Comparison of ENCODE assay signal across 26 cellular contexts in genomic region chr3:16236030-16236639, GRCh38.
"Had no signal": no experiment of that assay in that cellular context is flagged by ENCODE, and none has a peak within 500 bp of the region (broad histone marks: within the 10 kb centered on the region; RNA-seq: fewer than 3 reads in every experiment).

No MANE protein-coding gene starts in this region.

- H3K4me3 ChIP-seq: ascending aorta, coronary artery, esophagus muscularis mucosa, gastrocnemius medialis, heart left ventricle had no signal

- DNase-seq: activated CD4-positive, alpha-beta memory T cell treated with anti-CD3 and anti-CD28 coated beads for 36 hours; activated CD4-positive, alpha-beta T cell treated with anti-CD3 and anti-CD28 coated beads for 36 hours; activated CD4-positive, alpha-beta T cell treated with anti-CD3 and anti-CD28 coated beads, Interleukin-2, amount 10 ng/mL, durations not matched to agents 24 days and 14 days; activated CD4-positive, CD25-positive, alpha-beta regulatory T cell; activated CD4-positive, CD25-positive, alpha-beta regulatory T cell treated with anti-CD3 and anti-CD28 coated beads, Interleukin-2, amount 50 U/mL, for 72 hours; activated CD8-positive, alpha-beta memory T cell treated with anti-CD3 and anti-CD28 coated beads, Interleukin-2, amount 10 ng/mL, durations not matched to agents 7 days and 5 days; activated CD8-positive, alpha-beta memory T cell treated with anti-CD3 and anti-CD28 coated beads, Interleukin-2, amount 50 U/mL, for 4 hours; activated CD8-positive, alpha-beta T cell treated with anti-CD3 and anti-CD28 coated beads, Interleukin-2, amount 10 ng/mL, durations not matched to agents 7 days and 5 days; activated effector memory CD4-positive, alpha-beta T cell treated with anti-CD3 and anti-CD28 coated beads, Interleukin-2, amount 50 U/mL, for 16 hours; activated naive CD4-positive, alpha-beta T cell treated with anti-CD3 and anti-CD28 coated beads for 36 hours; activated naive CD8-positive, alpha-beta T cell treated with anti-CD3 and anti-CD28 coated beads for 36 hours; activated naive CD8-positive, alpha-beta T cell treated with anti-CD3 and anti-CD28 coated beads, Interleukin-2, amount 50 U/mL, for 24 hours; activated T-cell treated with anti-CD3 and anti-CD28 coated beads, Interleukin-2, amount 50 U/mL, for 1 hour; activated T-cell treated with anti-CD3 and anti-CD28 coated beads, Interleukin-2, amount 50 U/mL, for 48 hours; effector CD4-positive, alpha-beta T cell; effector memory CD8-positive, alpha-beta T cell; erythroblast; foreskin keratinocyte; gastrocnemius medialis; glutamatergic neuron; heart left ventricle; T-helper 2 cell had no signal

- H3K4me1 ChIP-seq: ascending aorta had no signal

- ATAC-seq: activated CD4-positive, alpha-beta T cell treated with anti-CD3 and anti-CD28 coated beads for 36 hours; activated CD8-positive, alpha-beta memory T cell treated with anti-CD3 and anti-CD28 coated beads, Interleukin-2, amount 10 ng/mL, durations not matched to agents 7 days and 5 days; activated CD8-positive, alpha-beta T cell treated with anti-CD3 and anti-CD28 coated beads, Interleukin-2, amount 10 ng/mL, durations not matched to agents 7 days and 5 days; activated naive CD8-positive, alpha-beta T cell treated with anti-CD3 and anti-CD28 coated beads, Interleukin-2, amount 50 U/mL, for 24 hours; effector memory CD8-positive, alpha-beta T cell; foreskin keratinocyte; gastrocnemius medialis had no signal

- FAIRE-seq: bronchial epithelial cell had no signal

- H3K27me3 ChIP-seq: ascending aorta, esophagus muscularis mucosa, foreskin keratinocyte, gastrocnemius medialis, heart left ventricle had no signal

- H3K27ac ChIP-seq: coronary artery, esophagus muscularis mucosa, foreskin keratinocyte, gastrocnemius medialis had no signal

- H3K36me3 ChIP-seq: ascending aorta, esophagus muscularis mucosa, gastrocnemius medialis, heart left ventricle had no signal

- H3K9me3 ChIP-seq: ascending aorta, esophagus muscularis mucosa, gastrocnemius medialis, heart left ventricle had no signal
